In genomic region chr7:16942929-16943509, GRCh38 we compare ENCODE assay signal across 8 cellular contexts.
"Had no signal": no experiment of that assay in that cellular context is flagged by ENCODE, and none has a peak within 500 bp of the region (broad histone marks: within the 10 kb centered on the region; RNA-seq: fewer than 3 reads in every experiment).

No MANE protein-coding gene starts in this region.

- H3K4me1 ChIP-seq: HAP-1 had no signal

- H3K4me3 ChIP-seq: GM23248, HAP-1, K562 had no signal

- H3K27ac ChIP-seq: GM23248 had no signal

- H3K4me3 Mint-ChIP-seq: HFFc6 had no signal

- DNase-seq: GM23248, GOT3, H7, HFFc6, IMR-90 had no signal

- H3K27ac Mint-ChIP-seq: HFFc6 had no signal

- H3K36me3 ChIP-seq: HAP-1 had no signal

- H3K9ac ChIP-seq: GM23248 had no signal

- ATAC-seq: HCT116, K562 had no signal

- H2AFZ ChIP-seq: GM23248 had no signal
